28 cellular contexts compared by ENCODE assay signal in the genomic region with DNA sequence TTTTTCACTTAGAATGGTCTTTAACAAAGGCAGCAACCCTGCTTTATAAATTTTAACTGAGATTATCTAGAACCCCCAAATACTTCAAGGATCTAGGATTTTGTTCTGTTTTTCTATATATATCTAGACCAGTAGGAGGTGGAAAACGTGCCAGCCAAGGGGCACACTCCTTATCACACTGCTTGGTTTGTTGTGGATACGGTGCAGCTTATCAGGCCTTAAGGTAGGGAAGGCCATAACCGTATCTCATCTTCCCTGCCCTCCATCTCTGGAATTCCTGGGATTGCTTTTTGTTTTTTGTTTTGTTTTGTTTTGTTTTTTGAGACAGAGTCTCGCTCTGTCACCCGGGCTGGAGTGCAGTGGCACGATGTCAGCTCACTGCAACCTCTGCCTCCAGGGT.
A peak's percentile ranks its signal among the peaks of the same experiment; 100 is the strongest.
DNase-seq lines count a peak whose midpoint lies in the region; ATAC-seq, FAIRE-seq and TF ChIP-seq lines count a peak whose summit lies in the region.
"Had no signal": no experiment of that assay in that cellular context is flagged by ENCODE, and none has a peak within 500 bp of the region (broad histone marks: within the 10 kb centered on the region; RNA-seq: fewer than 3 reads in every experiment).

No MANE protein-coding gene starts in this region.

- H3K4me1 Mint-ChIP-seq in brain: peaks cover 22% of the 10 kb centered on the region

- H3K27ac ChIP-seq in GM23248 (peak overlapping the region; percentile 27; the same call in 1 of the 2 replicates), PC-3 (ENCODE audit: low read length) (peak overlapping the region; percentile 22; the same call in 1 of the 2 replicates), small intestine (ENCODE audit: low read depth in 1 of 2, low read length in 1 of 2) (no peak overlapping the region)
- H3K27ac ChIP-seq: BLaER1, thyroid gland had no signal

- H3K4me3 ChIP-seq in GM23248 (no peak overlapping the region), PC-3 (ENCODE audit: low read length) (no peak overlapping the region), small intestine (ENCODE audit: low read depth in 1 of 2, low read length in 2 of 2) (no peak overlapping the region)
- H3K4me3 ChIP-seq: BLaER1, thyroid gland had no signal

- H3K9me2 ChIP-seq in GM23248 (ENCODE audit: insufficient read depth) (no peaks in the 10 kb centered on the region), PC-3 (replicated peaks; ENCODE audit: low read length) (no peaks in the 10 kb centered on the region)

- POLR2A ChIA-PET in PC-3 (lab: Charles Lee; ENCODE audit: unreplicated experiment): no interaction called here

- in situ Hi-C loops in GM23248 (cut with MboI): loop anchor here (10.0 to 25.0 kb wide), 2 partner anchors 164 to 472 kb away; no protein-coding TSS in a partner anchor

- H3K27ac Mint-ChIP-seq in brain: peak overlapping the region in 4 of 5 experiments; percentile 33 to 86 (median 57)

- no peaks in the 10 kb centered on the region for H4K20me1 ChIP-seq in GM23248 (ENCODE audit: insufficient read depth)
- H4K20me1 ChIP-seq in PC-3 (ENCODE audit: low read length): no peaks in the 10 kb centered on the region
- H4K20me1 ChIP-seq: BLaER1 had no signal

- H3F3A ChIP-seq in GM23248 (ENCODE audit: insufficient read depth) (no peaks in the 10 kb centered on the region), PC-3 (ENCODE audit: low read length, unreplicated experiment) (no peaks in the 10 kb centered on the region)

- H3K9me3 ChIP-seq in GM23248 (ENCODE audit: low read depth): no peaks in the 10 kb centered on the region
- no peaks in the 10 kb centered on the region for H3K9me3 ChIP-seq in PC-3 (ENCODE audit: low read length)
- no peaks in the 10 kb centered on the region for H3K9me3 ChIP-seq in small intestine (ENCODE audit: control insufficient read depth, low read depth)
- H3K9me3 ChIP-seq: BLaER1, thyroid gland had no signal

- no TSS peak for BruUV-seq in PC-3 (replicated peaks; lab: Mats Ljungman, UMichigan)

- H3K27me3 Mint-ChIP-seq in brain: no peaks in the 10 kb centered on the region
- H3K27me3 Mint-ChIP-seq: activated CD8-positive, alpha-beta T cell treated with anti-CD3 and anti-CD28 coated beads for 36 hours had no signal

- H3K4me1 ChIP-seq in GM23248 (ENCODE audit: insufficient read depth): no peaks in the 10 kb centered on the region
- no peaks in the 10 kb centered on the region for H3K4me1 ChIP-seq in PC-3 (ENCODE audit: insufficient read depth, low read length)
- no peaks in the 10 kb centered on the region for H3K4me1 ChIP-seq in small intestine (ENCODE audit: control insufficient read depth in 2 of 2, insufficient read depth in 1 of 2, low read depth in 1 of 2, low read length in 1 of 2)
- H3K4me1 ChIP-seq: BLaER1 had no signal

- no peak overlapping the region for H3K4me3 Mint-ChIP-seq in brain
- H3K4me3 Mint-ChIP-seq: activated CD8-positive, alpha-beta T cell treated with anti-CD3 and anti-CD28 coated beads for 36 hours had no signal

- intact Hi-C loops in PC-3 (cut with micrococcal nuclease): no loop called here

- DNase-seq in GM23248 (no peak), PC-3 (no peak), small intestine (peak; percentile 36), retina (no peak)
- DNase-seq in stimulated activated naive CD4-positive, alpha-beta T cell treated with Interleukin-2 at 50 U/mL for 16 hours (lab: John Stamatoyannopoulos, UW): no peak
- DNase-seq: activated CD4-positive, alpha-beta T cell treated with anti-CD3 and anti-CD28 coated beads for 1 hour; activated CD8-positive, alpha-beta T cell treated with anti-CD3 and anti-CD28 coated beads for 36 hours; activated naive CD4-positive, alpha-beta T cell treated with anti-CD3 and anti-CD28 coated beads, Interleukin-2, amount 50 U/mL, for 16 hours; anterior cingulate cortex; DMS153; effector CD4-positive, alpha-beta T cell; glutamatergic neuron; HCEC 1CT; mesenchymal stem cell; NCI-H1436 treated with DMSO at 0.1 percent for 48 hours; NCI-H2081 treated with DMSO at 0.1 percent for 48 hours; NCI-H446 treated with DMSO at 0.1 percent for 48 hours; NCI-H774; posterior cingulate gyrus; right cardiac atrium; stimulated activated CD8-positive, alpha-beta memory T cell treated with anti-CD3 and anti-CD28 coated beads, Interleukin-4, amount 100 ng/mL, for 48 hours; thyroid gland had no signal

- CTCF ChIA-PET in PC-3 (lab: Charles Lee): no interaction called here

- H3K36me3 ChIP-seq in GM23248 (ENCODE audit: low read depth): peaks cover 12% of the 10 kb centered on the region
- peaks cover 13% of the 10 kb centered on the region for H3K36me3 ChIP-seq in PC-3 (ENCODE audit: low read depth, low read length)
- peaks cover 0 to 3% of the 10 kb centered on the region in 2 donors for H3K36me3 ChIP-seq in small intestine (ENCODE audit: control insufficient read depth in 2 of 2, insufficient read depth in 2 of 2, low read length in 2 of 2)
- H3K36me3 ChIP-seq: thyroid gland had no signal

- H3K36me3 Mint-ChIP-seq in brain: peaks cover 37% of the 10 kb centered on the region

- ATAC-seq in PC-3: no peak
- ATAC-seq in HG03342 (IDR thresholded peaks at IDR 0.05; ENCODE audit: unreplicated experiment): no peak
- ATAC-seq: activated CD8-positive, alpha-beta T cell treated with anti-CD3 and anti-CD28 coated beads for 36 hours; left lobe of liver had no signal

- TF ChIP-seq CTCF in PC-3 (conservative IDR thresholded peaks at IDR 0.05; ENCODE audit: low read depth, low read length) (no peak), brain (conservative IDR thresholded peaks at IDR 0.05) (no peak)

- peak overlapping the region; percentile 15; the same call in 1 of the 2 replicates for H3K9ac ChIP-seq in GM23248
- no peak overlapping the region; the same call in 1 of the 2 replicates for H3K9ac ChIP-seq in PC-3 (ENCODE audit: low read length)
- H3K9ac ChIP-seq: BLaER1 had no signal

- FAIRE-seq in small intestine (lab: Jason Lieb, UNC): no peak
- FAIRE-seq: colon, GM12891 had no signal

- WGBS in GM23248 (ENCODE audit: low coverage in 1 of 2, low lambda C conversion rate in 2 of 2, missing lambda C conversion rate in 2 of 2), 2 experiments: 96 to 98% methylated on average over 6 of the region's 6 CpGs
- 34 to 77% (median 47%) methylated on average over 6 of the region's 6 CpGs for WGBS in small intestine, 3 donors

- H3K9me3 Mint-ChIP-seq in brain: no peaks in the 10 kb centered on the region
- H3K9me3 Mint-ChIP-seq: activated CD8-positive, alpha-beta T cell treated with anti-CD3 and anti-CD28 coated beads for 36 hours had no signal

- H3K79me2 ChIP-seq in GM23248 (ENCODE audit: insufficient read depth): peaks cover 27% of the 10 kb centered on the region
- no peaks in the 10 kb centered on the region for H3K79me2 ChIP-seq in PC-3 (ENCODE audit: low read length)

- H2AFZ ChIP-seq in GM23248 (no peak overlapping the region), PC-3 (ENCODE audit: low read length) (no peak overlapping the region)

- H3K27me3 ChIP-seq in GM23248 (replicated peaks; ENCODE audit: insufficient read depth) (no peaks in the 10 kb centered on the region), PC-3 (ENCODE audit: low read length) (no peaks in the 10 kb centered on the region), small intestine (ENCODE audit: control insufficient read depth in 2 of 2, insufficient read depth in 2 of 2, low read length in 2 of 2) (no peaks in the 10 kb centered on the region)
- H3K27me3 ChIP-seq: BLaER1, thyroid gland had no signal

- no peak overlapping the region for H3K4me2 ChIP-seq in GM23248 (ENCODE audit: unreplicated experiment)
- no peak overlapping the region for H3K4me2 ChIP-seq in PC-3 (ENCODE audit: low read length)
- H3K4me2 ChIP-seq: BLaER1 had no signal

Comparison
In these comparisons a context has a peak if more than half of its experiments do, and no peak if none do; other contexts are left out.
1. H3K27ac ChIP-seq: peak in GM23248 (single experiment) and PC-3 (single experiment); none in small intestine (0 of 2).